15 cellular contexts compared by ENCODE assay signal in genomic region chr12:132426349-132427176, GRCh38.
"Had no signal": no experiment of that assay in that cellular context is flagged by ENCODE, and none has a peak within 500 bp of the region (broad histone marks: within the 10 kb centered on the region; RNA-seq: fewer than 3 reads in every experiment).

No MANE protein-coding gene starts in this region.

- H3K4me1 ChIP-seq: gastrocnemius medialis, psoas muscle had no signal

- ATAC-seq: activated CD8-positive, alpha-beta T cell treated with anti-CD3 and anti-CD28 coated beads, Interleukin-2, amount 10 ng/mL, durations not matched to agents 7 days and 5 days; gastrocnemius medialis; left lobe of liver; naive thymus-derived CD8-positive, alpha-beta T cell; psoas muscle had no signal

- H3K36me3 Mint-ChIP-seq: naive thymus-derived CD8-positive, alpha-beta T cell had no signal

- H3K27me3 Mint-ChIP-seq: naive thymus-derived CD8-positive, alpha-beta T cell; stimulated activated naive CD8-positive, alpha-beta T cell treated with anti-CD3 and anti-CD28 coated beads, Interleukin-15, Interleukin-2, amounts not matched to agents 100 ng/mL and 50 ng/mL, for 24 hours had no signal

- H3K36me3 ChIP-seq: gastrocnemius medialis, thoracic aorta had no signal

- H3K27ac Mint-ChIP-seq: activated CD8-positive, alpha-beta T cell treated with anti-CD3 and anti-CD28 coated beads, Interleukin-2, amount 10 ng/mL, durations not matched to agents 7 days and 5 days; activated T-helper 1 cell treated with anti-CD3 and anti-CD28 coated beads, Interleukin-12 subunit alpha, Interleukin-12 subunit beta, Interleukin-2, Interleukin-4 antibody, amounts not matched to agents 30 ng/mL and 10 ng/mL and 1 ng/mL, durations not matched to agents 14 hours and 24 hours and 36 hours; stimulated activated naive CD8-positive, alpha-beta T cell treated with anti-CD3 and anti-CD28 coated beads, Interleukin-15, Interleukin-2, amounts not matched to agents 100 ng/mL and 50 ng/mL, for 24 hours had no signal

- H3K4me3 Mint-ChIP-seq: activated CD8-positive, alpha-beta T cell treated with anti-CD3 and anti-CD28 coated beads, Interleukin-2, amount 10 ng/mL, durations not matched to agents 7 days and 5 days; activated T-helper 1 cell treated with anti-CD3 and anti-CD28 coated beads, Interleukin-12 subunit alpha, Interleukin-12 subunit beta, Interleukin-2, Interleukin-4 antibody, amounts not matched to agents 30 ng/mL and 10 ng/mL and 1 ng/mL, durations not matched to agents 14 hours and 24 hours and 36 hours; naive thymus-derived CD8-positive, alpha-beta T cell; stimulated activated naive CD8-positive, alpha-beta T cell treated with anti-CD3 and anti-CD28 coated beads, Interleukin-15, Interleukin-2, amounts not matched to agents 100 ng/mL and 50 ng/mL, for 24 hours had no signal

- H3K9me3 ChIP-seq: gastrocnemius medialis, psoas muscle, thoracic aorta had no signal

- H3K27ac ChIP-seq: coronary artery, gastrocnemius medialis, psoas muscle, thoracic aorta had no signal

- DNase-seq: activated CD8-positive, alpha-beta T cell treated with anti-CD3 and anti-CD28 coated beads, Interleukin-2, amount 10 ng/mL, durations not matched to agents 7 days and 5 days; activated naive CD4-positive, alpha-beta T cell; central memory CD4-positive, alpha-beta T cell; effector CD8-positive, alpha-beta T cell; gastrocnemius medialis; islet precursor cell; mammary epithelial cell; naive thymus-derived CD8-positive, alpha-beta T cell; psoas muscle; stimulated activated CD4-positive, alpha-beta T cell treated with anti-CD3 and anti-CD28 coated beads, Interleukin-2, amount 100 ng/mL, for 48 hours had no signal

- H3K4me3 ChIP-seq: coronary artery, gastrocnemius medialis, psoas muscle, thoracic aorta had no signal
